Comparison of ENCODE assay signal across 8 cellular contexts in the genomic region with DNA sequence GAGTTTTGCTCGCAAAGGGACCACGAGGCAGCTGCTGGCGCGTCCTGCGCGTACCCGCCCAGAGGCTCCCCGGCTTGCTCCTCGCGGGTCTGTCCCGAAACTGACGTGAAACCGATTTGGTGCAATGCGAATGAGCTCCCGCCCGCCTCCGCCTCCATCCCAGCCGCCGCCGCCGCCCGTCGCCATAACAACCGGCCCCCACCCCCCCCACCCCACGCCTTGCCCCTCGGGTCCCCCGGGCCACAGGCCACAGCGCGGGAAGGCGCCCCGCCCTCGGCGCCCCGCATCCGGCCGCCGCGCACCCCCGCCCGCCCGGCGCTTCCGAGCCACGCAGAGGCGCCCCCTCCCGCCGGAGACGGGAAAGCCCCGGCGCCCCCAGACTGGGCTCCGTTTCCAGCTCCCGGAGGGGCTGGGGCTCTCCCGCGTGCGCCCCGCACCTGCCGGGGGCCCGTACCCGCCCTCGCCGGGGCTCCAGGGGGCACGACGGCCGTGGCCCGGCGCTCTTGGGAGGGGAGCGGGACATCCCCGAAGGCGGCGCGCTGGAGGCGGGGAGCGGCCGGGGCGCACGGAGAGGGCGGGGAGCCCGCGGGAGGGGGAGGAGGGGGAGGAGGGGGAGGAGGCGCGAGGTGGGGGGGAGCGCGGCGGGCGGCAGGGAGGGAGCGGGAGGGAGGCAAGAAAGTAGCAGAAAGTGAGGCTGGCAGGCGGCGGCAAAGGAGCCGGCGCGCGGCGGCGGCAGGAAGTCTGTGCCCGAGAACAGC. TPM values are rescaled to one million over a fixed set of nuclear protein-coding genes. Genes with fewer than 3 reads are reported as not detected.
DNase-seq lines count a peak whose midpoint lies in the region; ATAC-seq and TF ChIP-seq lines count a peak whose summit lies in the region.

Gene CAMK1D, plus strand, starts transcription at position 678 of the 758 bp plus-strand sequence.

- no peak for TF ChIP-seq CTCF in lower leg skin (IDR thresholded peaks at IDR 0.05)

- peak within 1 kb of the TSS; percentile 87 for H3K4me3 ChIP-seq in lower leg skin (ENCODE audit: low read depth, poor library complexity, severe bottlenecking)

- intact Hi-C loops in lower leg skin (cut with DNase I; ENCODE audit: low total_unique reads) = no loop called here

- TF ChIP-seq POLR2A in lower leg skin (IDR thresholded peaks at IDR 0.05) = no peak

- 0% methylated on average over 24 to 42 of the region's 95 CpGs for WGBS in lower leg skin, 2 donors

- ATAC-seq in HG02852 (IDR thresholded peaks at IDR 0.05; ENCODE audit: unreplicated experiment) = peak; percentile 39

- DNase-seq in NCI-H526 (lab: John Stamatoyannopoulos, UW) (peak; percentile 26 to 66), NCI-H526 treated with DMSO at 0.1 percent for 48 hours (lab: John Stamatoyannopoulos, UW) (no peak), NCI-H2196 treated with DMSO at 0.1 percent for 48 hours (lab: John Stamatoyannopoulos, UW; ENCODE audit: unreplicated experiment) (peak; percentile 34), dermis blood vessel endothelial cell (peak; percentile 55), lower leg skin (ENCODE audit: low spot score in 2 of 2) (peak; percentile 79 to 97)
- peak; percentile 65 to 68 for DNase-seq in activated CD4-positive, alpha-beta T cell treated with anti-CD3 and anti-CD28 coated beads, Interleukin-2, amount 50 U/mL, for 24 hours (ENCODE audit: low read depth in 1 of 2, low spot score in 1 of 2)
- DNase-seq in stimulated activated CD4-positive, alpha-beta T cell treated with anti-CD3 and anti-CD28 coated beads, TNF-alpha, amount 100 ng/mL, for 24 hours (ENCODE audit: low read depth in 3 of 3) = peak; percentile 58 to 78 (median 62)

RNA-seq across cellular contexts. Expression of gene CAMK1D, which starts in this region (rescaled TPM):
- total RNA-seq in dermis blood vessel endothelial cell = 0.85 and 3.2 TPM in 2 replicates
- total RNA-seq in lower leg skin = 10 to 100 TPM; 29.7 to 36.7 (median 33.3) TPM
